Comparison of ENCODE assay signal across 8 cellular contexts in genomic region chr2:37635359-37636208, GRCh38. TPM values are rescaled to one million over a fixed set of nuclear protein-coding genes. Genes with fewer than 3 reads are reported as not detected.
DNase-seq lines count a peak whose midpoint lies in the region; ATAC-seq and TF ChIP-seq lines count a peak whose summit lies in the region.

No MANE protein-coding gene starts in this region.

- no peaks in the 10 kb centered on the region for H3K79me2 ChIP-seq in OCI-LY1 (ENCODE audit: insufficient read depth, low read length)

- peaks cover 57% of the 10 kb centered on the region for H3K4me1 Mint-ChIP-seq in stimulated activated naive CD8-positive, alpha-beta T cell treated with anti-CD3 and anti-CD28 coated beads, Interleukin-15, amount 100 ng/mL, for 72 hours

- H3K27ac ChIP-seq in OCI-LY1 (ENCODE audit: low read depth, low read length, poor library complexity, severe bottlenecking) (peak overlapping the region; percentile 35), lower lobe of right lung (peak overlapping the region; percentile 44)

- DNase-seq in activated T-helper 9 cell treated with anti-CD3 and anti-CD28 coated beads, Interleukin-2, amount 50 U/mL, for 16 hours (ENCODE audit: low read depth), result peak; percentile 63
- DNase-seq in lower lobe of right lung (peak; percentile 68), NCI-H82 (lab: John Stamatoyannopoulos, UW) (no peak), NCI-H2107 treated with DMSO at 0.1 percent for 48 hours (lab: John Stamatoyannopoulos, UW; ENCODE audit: unreplicated experiment) (no peak)
- peak; percentile 73 to 87 for DNase-seq in stimulated activated naive CD8-positive, alpha-beta T cell treated with anti-CD3 and anti-CD28 coated beads, Interleukin-15, amount 100 ng/mL, for 72 hours

- no peaks in the 10 kb centered on the region for H4K20me1 ChIP-seq in OCI-LY1 (ENCODE audit: insufficient read depth, low read length)

- H3K4me2 ChIP-seq in OCI-LY1 (ENCODE audit: low read length), result peak overlapping the region; percentile 28; the same call in 1 of the 2 replicates

- no peaks in the 10 kb centered on the region for H3K9me3 Mint-ChIP-seq in stimulated activated naive CD8-positive, alpha-beta T cell treated with anti-CD3 and anti-CD28 coated beads, Interleukin-15, amount 100 ng/mL, for 72 hours

- intact Hi-C loops in lower lobe of right lung (cut with DNase I), result no loop called here

- H3K27me3 ChIP-seq in OCI-LY1 (ENCODE audit: insufficient read depth, low read length), result no peaks in the 10 kb centered on the region
- H3K27me3 ChIP-seq in lower lobe of right lung (ENCODE audit: low read depth), result no peaks in the 10 kb centered on the region

- no peaks in the 10 kb centered on the region for H3K9me2 ChIP-seq in OCI-LY1 (ENCODE audit: low read depth, low read length)

- no peaks in the 10 kb centered on the region for H3K27me3 Mint-ChIP-seq in stimulated activated naive CD8-positive, alpha-beta T cell treated with anti-CD3 and anti-CD28 coated beads, Interleukin-15, amount 100 ng/mL, for 72 hours

- no peak for TF ChIP-seq CTCF in OCI-LY1 (IDR thresholded peaks at IDR 0.05; ENCODE audit: low read length)
- TF ChIP-seq CTCF in lower lobe of right lung (IDR thresholded peaks at IDR 0.05), result no peak

- peak overlapping the region; percentile 1; the same call in 1 of the 2 replicates for H3K4me3 ChIP-seq in GM08714 (ENCODE audit: low read length)
- H3K4me3 ChIP-seq in OCI-LY1 (ENCODE audit: low read depth, low read length, poor library complexity, severe bottlenecking), result no peak overlapping the region
- no peak overlapping the region for H3K4me3 ChIP-seq in lower lobe of right lung

- no peaks in the 10 kb centered on the region for H3K36me3 ChIP-seq in OCI-LY1 (ENCODE audit: insufficient read depth, low read length)
- H3K36me3 ChIP-seq in lower lobe of right lung, result no peaks in the 10 kb centered on the region

- peak overlapping the region; percentile 54 to 71 for H3K4me3 Mint-ChIP-seq in stimulated activated naive CD8-positive, alpha-beta T cell treated with anti-CD3 and anti-CD28 coated beads, Interleukin-15, amount 100 ng/mL, for 72 hours

- H3K9me3 ChIP-seq in OCI-LY1 (ENCODE audit: low read length), result no peaks in the 10 kb centered on the region
- no peaks in the 10 kb centered on the region for H3K9me3 ChIP-seq in lower lobe of right lung

- H3K27ac Mint-ChIP-seq in stimulated activated naive CD8-positive, alpha-beta T cell treated with anti-CD3 and anti-CD28 coated beads, Interleukin-15, amount 100 ng/mL, for 72 hours, result peak overlapping the region; percentile 87 to 93

- H3K9ac ChIP-seq in OCI-LY1 (ENCODE audit: low read length), result no peak overlapping the region

- peak overlapping the region; percentile 50; the same call in 1 of the 2 replicates for H2AFZ ChIP-seq in OCI-LY1 (ENCODE audit: low read length)

- ATAC-seq in HG02571 (IDR thresholded peaks at IDR 0.05; ENCODE audit: unreplicated experiment), result peak; percentile 73
- peak; percentile 76 to 86 for ATAC-seq in lower lobe of right lung
- ATAC-seq in stimulated activated naive CD8-positive, alpha-beta T cell treated with anti-CD3 and anti-CD28 coated beads, Interleukin-15, amount 100 ng/mL, for 72 hours, result peak; percentile 92

- H3F3A ChIP-seq in OCI-LY1 (ENCODE audit: insufficient read depth, low read length), result no peaks in the 10 kb centered on the region

- H3K4me1 ChIP-seq in OCI-LY1 (ENCODE audit: insufficient read depth, low read length, severe bottlenecking) (peaks cover 19% of the 10 kb centered on the region), lower lobe of right lung (peaks cover 24% of the 10 kb centered on the region)

RNA-seq across cellular contexts. Expression of gene CDC42EP3, which starts 35.9 kb away (rescaled TPM):
- 73.1 TPM for total RNA-seq in lower lobe of right lung

Comparison
In these comparisons a context has a peak if more than half of its experiments do, and no peak if none do; other contexts are left out.
1. DNase-seq: peak in activated T-helper 9 cell treated with anti-CD3 and anti-CD28 coated beads, Interleukin-2, amount 50 U/mL, for 16 hours (single experiment), lower lobe of right lung (single experiment) and stimulated activated naive CD8-positive, alpha-beta T cell treated with anti-CD3 and anti-CD28 coated beads, Interleukin-15, amount 100 ng/mL, for 72 hours (2 of 2); none in NCI-H82 (single experiment) and NCI-H2107 treated with DMSO at 0.1 percent for 48 hours (single experiment).
2. Peak in every context shown above with its lines, with median percentiles within 50 percentile points of each other: ATAC-seq.